In the genomic region with DNA sequence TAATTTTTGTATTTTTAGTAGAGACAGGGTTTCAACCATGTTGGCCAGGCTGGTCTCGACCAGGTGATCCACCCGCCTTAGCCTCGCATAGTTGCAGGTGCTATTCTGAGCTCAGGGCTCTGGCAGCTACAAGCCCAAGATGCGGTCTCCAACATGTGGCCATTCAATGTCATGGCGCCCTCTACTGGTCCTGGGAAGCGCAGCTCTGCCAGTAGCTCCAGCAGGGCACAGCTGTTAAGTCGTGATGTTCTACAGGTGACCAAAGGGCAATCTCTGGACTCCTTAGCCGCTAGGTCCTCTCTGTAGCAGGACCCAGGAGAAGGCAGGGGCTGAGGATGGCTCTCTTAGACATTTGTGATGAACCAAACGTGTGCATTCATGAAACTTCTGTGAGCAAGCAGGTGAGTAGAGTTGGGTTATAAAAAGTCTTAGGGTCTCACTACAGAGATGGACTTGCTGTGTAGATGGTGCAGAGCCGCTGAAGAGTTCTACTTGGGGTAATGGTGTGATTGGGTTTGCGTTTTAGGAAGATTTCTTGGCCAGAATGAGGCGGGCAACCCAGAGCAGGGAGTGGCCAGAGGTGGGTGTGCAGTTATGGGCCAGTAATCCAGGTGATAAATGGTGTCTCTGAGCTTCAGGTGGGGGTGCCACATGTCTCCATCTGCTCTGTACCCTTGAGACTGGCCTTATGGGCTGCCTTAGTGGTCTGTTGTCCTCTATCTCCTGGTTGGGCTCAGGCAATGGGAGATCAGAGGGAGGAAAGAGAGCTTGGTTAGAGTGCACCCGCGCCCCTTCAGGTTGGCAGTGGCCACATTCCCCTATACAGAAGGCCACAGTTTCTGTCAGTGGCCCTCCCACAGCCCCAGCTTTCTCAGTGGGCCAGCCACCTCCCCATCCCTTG, we compare ENCODE assay signal across 1 cellular context.
TF ChIP-seq lines count a peak whose summit lies in the region.

No MANE protein-coding gene starts in this region.

TF ChIP-seq in IMR-90, 13 proteins besides CTCF, POLR2A, EP300 and RAD21:
- TF ChIP-seq SMC3 (IDR thresholded peaks at IDR 0.05; ENCODE audit: low read depth, low read length) (peak; percentile 86), FOS (IDR thresholded peaks at IDR 0.05; ENCODE audit: low read depth, low read length) (no peak)
